In genomic region chr6:34606477-34607130, GRCh38 we compare ENCODE assay signal across 31 cellular contexts. TPM values are rescaled to one million over a fixed set of nuclear protein-coding genes. Genes with fewer than 3 reads are reported as not detected.
"Had no signal": no experiment of that assay in that cellular context is flagged by ENCODE, and none has a peak within 500 bp of the region (broad histone marks: within the 10 kb centered on the region; RNA-seq: fewer than 3 reads in every experiment).

No MANE protein-coding gene starts in this region.

- DNase-seq: activated CD4-positive, alpha-beta T cell treated with anti-CD3 and anti-CD28 coated beads for 36 hours; activated CD4-positive, alpha-beta T cell treated with anti-CD3 and anti-CD28 coated beads, Interleukin-2, amount 10 ng/mL, durations not matched to agents 7 days and 5 days; activated CD4-positive, alpha-beta T cell treated with anti-CD3 and anti-CD28 coated beads, Interleukin-2, amount 50 U/mL, for 48 hours; activated CD8-positive, alpha-beta T cell treated with anti-CD3 and anti-CD28 coated beads, Interleukin-2, amount 10 ng/mL, durations not matched to agents 7 days and 5 days; activated gamma-delta T cell; activated naive CD4-positive, alpha-beta T cell treated with Interleukin-2 at 50 U/mL for 16 hours; activated naive CD8-positive, alpha-beta T cell treated with anti-CD3 and anti-CD28 coated beads, Interleukin-2, amount 10 ng/mL, durations not matched to agents 7 days and 5 days; activated T-cell treated with anti-CD3 and anti-CD28 coated beads, Interleukin-2, amount 50 U/mL, for 24 hours; amygdala; NCI-H1092 treated with DMSO at 0.1 percent for 48 hours; NCI-H1417 treated with DMSO at 0.1 percent for 48 hours; NCI-H1930; NCI-H2081 treated with DMSO at 0.1 percent for 48 hours; NCI-H345; NCI-H524 treated with DMSO at 0.1 percent for 48 hours; SHP77; SK-N-SH had no signal

- H3K27me3 ChIP-seq: ascending aorta, cardiac muscle cell, SJSA1 had no signal

- H3K9me2 ChIP-seq: SK-N-SH had no signal

- FAIRE-seq: TTC549 had no signal

- H3K4me3 Mint-ChIP-seq: activated CD4-positive, alpha-beta T cell treated with anti-CD3 and anti-CD28 coated beads for 36 hours; activated CD4-positive, alpha-beta T cell treated with anti-CD3 and anti-CD28 coated beads, Interleukin-2, amount 10 ng/mL, durations not matched to agents 7 days and 5 days; activated CD8-positive, alpha-beta T cell treated with anti-CD3 and anti-CD28 coated beads, Interleukin-2, amount 10 ng/mL, durations not matched to agents 7 days and 5 days; activated naive CD4-positive, alpha-beta T cell treated with anti-CD3 and anti-CD28 coated beads, Interleukin-2, amount 50 U/mL, for 24 hours; activated naive CD8-positive, alpha-beta T cell treated with anti-CD3 and anti-CD28 coated beads, Interleukin-2, amount 10 ng/mL, durations not matched to agents 7 days and 5 days; activated T-cell treated with anti-CD3 and anti-CD28 coated beads, Interleukin-2, amount 50 U/mL, for 24 hours; central memory CD8-positive, alpha-beta T cell; T-helper 1 cell treated with Interleukin-12 subunit alpha and Interleukin-12 subunit beta and Interleukin-4 antibody, amounts not matched to agents 30 μg/mL and 1 μg/mL, for 36 hours; T-helper 2 cell treated with Interferon-gamma antibody and Interleukin-4, amounts not matched to agents 5 μg/mL and 100 μg/mL, for 36 hours; WTC11 had no signal

- H3K9ac ChIP-seq: SK-N-SH had no signal

- H3K27ac ChIP-seq: ascending aorta, cardiac muscle cell, SJSA1 had no signal

- H3K4me3 ChIP-seq: ascending aorta, cardiac muscle cell, SJSA1 had no signal

- H3K9me3 Mint-ChIP-seq: activated CD4-positive, alpha-beta T cell treated with anti-CD3 and anti-CD28 coated beads, Interleukin-2, amount 10 ng/mL, durations not matched to agents 7 days and 5 days; activated naive CD4-positive, alpha-beta T cell treated with anti-CD3 and anti-CD28 coated beads, Interleukin-2, amount 50 U/mL, for 24 hours; activated naive CD8-positive, alpha-beta T cell treated with anti-CD3 and anti-CD28 coated beads, Interleukin-2, amount 10 ng/mL, durations not matched to agents 7 days and 5 days; activated T-cell treated with anti-CD3 and anti-CD28 coated beads, Interleukin-2, amount 50 U/mL, for 24 hours; activated T-helper 2 cell treated with anti-CD3 and anti-CD28 coated beads, Interferon-gamma antibody, Interleukin-2, Interleukin-4, amounts not matched to agents 10 μg/mL and 5 μg/mL and 100 μg/mL, durations not matched to agents 14 hours and 24 hours and 36 hours; central memory CD8-positive, alpha-beta T cell; T-helper 1 cell treated with Interleukin-12 subunit alpha and Interleukin-12 subunit beta and Interleukin-4 antibody, amounts not matched to agents 30 μg/mL and 1 μg/mL, for 36 hours; T-helper 2 cell treated with Interferon-gamma antibody and Interleukin-4, amounts not matched to agents 5 μg/mL and 100 μg/mL, for 36 hours; WTC11 had no signal

- H3K9me3 ChIP-seq: ascending aorta, SJSA1, SK-N-SH had no signal

- H3K27me3 Mint-ChIP-seq: activated CD4-positive, alpha-beta T cell treated with anti-CD3 and anti-CD28 coated beads for 36 hours; activated CD4-positive, alpha-beta T cell treated with anti-CD3 and anti-CD28 coated beads, Interleukin-2, amount 10 ng/mL, durations not matched to agents 7 days and 5 days; activated naive CD4-positive, alpha-beta T cell treated with anti-CD3 and anti-CD28 coated beads, Interleukin-2, amount 50 U/mL, for 24 hours; activated naive CD8-positive, alpha-beta T cell treated with anti-CD3 and anti-CD28 coated beads, Interleukin-2, amount 10 ng/mL, durations not matched to agents 7 days and 5 days; activated T-cell treated with anti-CD3 and anti-CD28 coated beads, Interleukin-2, amount 50 U/mL, for 24 hours; central memory CD8-positive, alpha-beta T cell had no signal

- H3K4me2 ChIP-seq: SK-N-SH had no signal

- H3K27ac Mint-ChIP-seq: activated CD4-positive, alpha-beta T cell treated with anti-CD3 and anti-CD28 coated beads for 36 hours; activated CD4-positive, alpha-beta T cell treated with anti-CD3 and anti-CD28 coated beads, Interleukin-2, amount 10 ng/mL, durations not matched to agents 7 days and 5 days; activated CD8-positive, alpha-beta T cell treated with anti-CD3 and anti-CD28 coated beads, Interleukin-2, amount 10 ng/mL, durations not matched to agents 7 days and 5 days; activated naive CD8-positive, alpha-beta T cell treated with anti-CD3 and anti-CD28 coated beads, Interleukin-2, amount 10 ng/mL, durations not matched to agents 7 days and 5 days; activated T-cell treated with anti-CD3 and anti-CD28 coated beads, Interleukin-2, amount 50 U/mL, for 24 hours; activated T-helper 2 cell treated with anti-CD3 and anti-CD28 coated beads, Interferon-gamma antibody, Interleukin-2, Interleukin-4, amounts not matched to agents 10 μg/mL and 5 μg/mL and 100 μg/mL, durations not matched to agents 14 hours and 24 hours and 36 hours; T-helper 1 cell treated with Interleukin-12 subunit alpha and Interleukin-12 subunit beta and Interleukin-4 antibody, amounts not matched to agents 30 μg/mL and 1 μg/mL, for 36 hours; WTC11 had no signal

- ATAC-seq: activated CD4-positive, alpha-beta T cell treated with anti-CD3 and anti-CD28 coated beads for 36 hours; activated CD4-positive, CD25-positive, alpha-beta regulatory T cell treated with anti-CD3 and anti-CD28 coated beads, Interleukin-2, amount 50 U/mL, for 24 hours; activated CD8-positive, alpha-beta T cell treated with anti-CD3 and anti-CD28 coated beads, Interleukin-2, amount 10 ng/mL, durations not matched to agents 7 days and 5 days; Panc1; WTC11 had no signal

RNA-seq across cellular contexts. Expression of gene SPDEF, which starts 50.5 kb away (rescaled TPM):
- total RNA-seq: activated CD4-positive, alpha-beta T cell treated with anti-CD3 and anti-CD28 coated beads, Interleukin-2, amount 10 ng/mL, durations not matched to agents 7 days and 5 days; activated naive CD8-positive, alpha-beta T cell treated with anti-CD3 and anti-CD28 coated beads, Interleukin-2, amount 10 ng/mL, durations not matched to agents 7 days and 5 days; ascending aorta; M059J; NCI-H460; SJSA1 had no signal
- polyA plus RNA-seq: cardiac muscle cell had no signal
